Comparison of ENCODE assay signal across 1 cellular context in the genomic region with DNA sequence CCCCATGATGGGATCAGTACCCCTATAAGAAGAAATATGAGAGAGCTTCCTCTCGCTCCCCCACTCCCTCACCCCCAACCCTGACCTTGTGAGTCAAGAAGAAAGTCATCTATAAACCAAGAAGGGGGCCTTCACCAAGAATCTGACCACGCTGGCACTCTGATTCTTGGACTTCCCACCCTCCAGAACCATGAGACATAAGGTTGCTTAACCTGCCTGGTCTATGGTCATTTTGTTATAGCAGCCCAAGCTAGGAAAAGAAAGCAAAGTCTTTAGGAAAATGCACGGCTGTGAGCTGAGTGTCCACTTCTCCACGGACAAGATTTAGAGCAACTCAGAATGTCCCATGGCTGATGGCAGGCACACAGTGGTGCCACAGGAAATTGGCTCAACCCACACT.
TF ChIP-seq lines count a peak whose summit lies in the region.

No MANE protein-coding gene starts in this region.

TF ChIP-seq in HepG2, 621 proteins besides CTCF, POLR2A, EP300 and RAD21 (continued from another document):
- TF ChIP-seq, protein P1, sequence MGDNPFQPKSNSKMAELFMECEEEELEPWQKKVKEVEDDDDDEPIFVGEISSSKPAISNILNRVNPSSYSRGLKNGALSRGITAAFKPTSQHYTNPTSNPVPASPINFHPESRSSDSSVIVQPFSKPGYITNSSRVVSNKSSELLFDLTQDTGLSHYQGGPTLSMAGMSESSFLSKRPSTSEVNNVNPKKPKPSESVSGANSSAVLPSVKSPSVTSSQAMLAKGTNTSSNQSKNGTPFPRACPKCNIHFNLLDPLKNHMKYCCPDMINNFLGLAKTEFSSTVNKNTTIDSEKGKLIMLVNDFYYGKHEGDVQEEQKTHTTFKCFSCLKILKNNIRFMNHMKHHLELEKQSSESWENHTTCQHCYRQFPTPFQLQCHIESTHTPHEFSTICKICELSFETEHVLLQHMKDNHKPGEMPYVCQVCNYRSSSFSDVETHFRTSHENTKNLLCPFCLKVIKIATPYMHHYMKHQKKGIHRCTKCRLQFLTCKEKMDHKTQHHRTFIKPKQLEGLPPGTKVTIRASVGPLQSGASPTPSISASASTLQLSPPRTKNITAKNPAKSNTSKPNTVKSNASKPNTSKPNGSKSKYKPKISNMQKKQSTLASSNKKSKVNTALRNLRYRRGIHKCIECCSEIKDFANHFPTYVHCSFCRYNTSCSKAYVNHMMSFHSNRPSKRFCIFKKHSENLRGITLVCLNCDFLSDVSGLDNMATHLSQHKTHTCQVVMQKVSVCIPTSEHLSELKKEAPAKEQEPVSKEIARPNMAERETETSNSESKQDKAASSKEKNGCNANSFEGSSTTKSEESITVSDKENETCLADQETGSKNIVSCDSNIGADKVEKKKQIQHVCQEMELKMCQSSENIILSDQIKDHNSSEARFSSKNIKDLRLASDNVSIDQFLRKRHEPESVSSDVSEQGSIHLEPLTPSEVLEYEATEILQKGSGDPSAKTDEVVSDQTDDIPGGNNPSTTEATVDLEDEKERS (CRISPR knock-in tag; IDR thresholded peaks at IDR 0.05), result no peak
- TF ChIP-seq ZNF644 (CRISPR knock-in tag; IDR thresholded peaks at IDR 0.05; ENCODE audit: low read depth), result no peak
- TF ChIP-seq NR2F6 (IDR thresholded peaks at IDR 0.05), result no peak
- TF ChIP-seq NR2F6 (CRISPR knock-in tag; IDR thresholded peaks at IDR 0.05), result no peak
- no peak for TF ChIP-seq HMG20A (CRISPR knock-in tag; IDR thresholded peaks at IDR 0.05; ENCODE audit: borderline replicate concordance)
- TF ChIP-seq ZNF564 (CRISPR knock-in tag; IDR thresholded peaks at IDR 0.05), result peak; percentile 99
- TF ChIP-seq GABPB1 (CRISPR knock-in tag; IDR thresholded peaks at IDR 0.05), result no peak
- TF ChIP-seq KMT2B (CRISPR knock-in tag; IDR thresholded peaks at IDR 0.05), result no peak
- no peak for TF ChIP-seq HNF4A (CRISPR knock-in tag; IDR thresholded peaks at IDR 0.05)
- no peak for TF ChIP-seq JDP2 (CRISPR knock-in tag; IDR thresholded peaks at IDR 0.05; ENCODE audit: borderline replicate concordance)
- TF ChIP-seq TAF1 (CRISPR knock-in tag; IDR thresholded peaks at IDR 0.05), result no peak
- TF ChIP-seq RXRB (CRISPR knock-in tag; IDR thresholded peaks at IDR 0.05; ENCODE audit: borderline replicate concordance), result no peak
- TF ChIP-seq, protein P2, sequence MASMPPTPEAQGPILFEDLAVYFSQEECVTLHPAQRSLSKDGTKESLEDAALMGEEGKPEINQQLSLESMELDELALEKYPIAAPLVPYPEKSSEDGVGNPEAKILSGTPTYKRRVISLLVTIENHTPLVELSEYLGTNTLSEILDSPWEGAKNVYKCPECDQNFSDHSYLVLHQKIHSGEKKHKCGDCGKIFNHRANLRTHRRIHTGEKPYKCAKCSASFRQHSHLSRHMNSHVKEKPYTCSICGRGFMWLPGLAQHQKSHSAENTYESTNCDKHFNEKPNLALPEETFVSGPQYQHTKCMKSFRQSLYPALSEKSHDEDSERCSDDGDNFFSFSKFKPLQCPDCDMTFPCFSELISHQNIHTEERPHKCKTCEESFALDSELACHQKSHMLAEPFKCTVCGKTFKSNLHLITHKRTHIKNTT (CRISPR knock-in tag; IDR thresholded peaks at IDR 0.05), result no peak
- no peak for TF ChIP-seq MZF1 (CRISPR knock-in tag; IDR thresholded peaks at IDR 0.05; ENCODE audit: borderline replicate concordance)
- TF ChIP-seq, protein P3, sequence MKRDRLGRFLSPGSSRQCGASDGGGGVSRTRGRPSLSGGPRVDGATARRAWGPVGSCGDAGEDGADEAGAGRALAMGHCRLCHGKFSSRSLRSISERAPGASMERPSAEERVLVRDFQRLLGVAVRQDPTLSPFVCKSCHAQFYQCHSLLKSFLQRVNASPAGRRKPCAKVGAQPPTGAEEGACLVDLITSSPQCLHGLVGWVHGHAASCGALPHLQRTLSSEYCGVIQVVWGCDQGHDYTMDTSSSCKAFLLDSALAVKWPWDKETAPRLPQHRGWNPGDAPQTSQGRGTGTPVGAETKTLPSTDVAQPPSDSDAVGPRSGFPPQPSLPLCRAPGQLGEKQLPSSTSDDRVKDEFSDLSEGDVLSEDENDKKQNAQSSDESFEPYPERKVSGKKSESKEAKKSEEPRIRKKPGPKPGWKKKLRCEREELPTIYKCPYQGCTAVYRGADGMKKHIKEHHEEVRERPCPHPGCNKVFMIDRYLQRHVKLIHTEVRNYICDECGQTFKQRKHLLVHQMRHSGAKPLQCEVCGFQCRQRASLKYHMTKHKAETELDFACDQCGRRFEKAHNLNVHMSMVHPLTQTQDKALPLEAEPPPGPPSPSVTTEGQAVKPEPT (CRISPR knock-in tag; IDR thresholded peaks at IDR 0.05; ENCODE audit: low read depth), result no peak
- no peak for TF ChIP-seq RFX5 (IDR thresholded peaks at IDR 0.05; ENCODE audit: low read depth, low read length)
TF ChIP-seq in HepG2: peak in this region for 2.
